11 cellular contexts compared by ENCODE assay signal in genomic region chr1:212525479-212526110, GRCh38.
DNase-seq lines count a peak whose midpoint lies in the region; ATAC-seq and TF ChIP-seq lines count a peak whose summit lies in the region.
"Had no signal": no experiment of that assay in that cellular context is flagged by ENCODE, and none has a peak within 500 bp of the region (broad histone marks: within the 10 kb centered on the region; RNA-seq: fewer than 3 reads in every experiment).

No MANE protein-coding gene starts in this region.

- no peak overlapping the region for H3K4me3 ChIP-seq in AG04450 (ENCODE audit: low read depth, low read length)
- H3K4me3 ChIP-seq in adipocyte (ENCODE audit: low read length): no peak overlapping the region
- no peak overlapping the region for H3K4me3 ChIP-seq in spleen
- H3K4me3 ChIP-seq in ascending aorta: no peak overlapping the region

- peaks cover 19% of the 10 kb centered on the region for H3K27me3 ChIP-seq in AG04450 (ENCODE audit: control insufficient read depth, insufficient read depth, low read length)
- peaks cover 10% of the 10 kb centered on the region for H3K27me3 ChIP-seq in adipocyte (replicated peaks; ENCODE audit: control insufficient read depth, insufficient read depth, low read length)
- H3K27me3 ChIP-seq in spleen (replicated peaks in 1 of 7): peaks cover 0 to 9% (median 0%) of the 10 kb centered on the region in 7 donors
- no peaks in the 10 kb centered on the region for H3K27me3 ChIP-seq in ascending aorta

- no peak for TF ChIP-seq POLR2A in spleen (IDR thresholded peaks at IDR 0.05)

- H3K4me1 ChIP-seq in adipocyte (ENCODE audit: control insufficient read depth, insufficient read depth, low read length) (peaks cover 13% of the 10 kb centered on the region), spleen (no peaks in the 10 kb centered on the region), ascending aorta (no peaks in the 10 kb centered on the region)
- H3K4me1 ChIP-seq: parathyroid adenoma had no signal

- WGBS in spleen, 5 donors: 88 to 93% (median 90%) methylated on average over 7 of the region's 7 CpGs

- intact Hi-C loops in left ventricle myocardium superior (cut with micrococcal nuclease): no loop called here
- intact Hi-C loops in spleen (cut with DNase I; ENCODE audit: low total_unique reads): no loop called here
- intact Hi-C loops in ascending aorta (cut with DNase I): no loop called here

- DNase-seq in AG04450 (ENCODE audit: low read depth, low spot score) (no peak), LHCN-M2 (ENCODE audit: low read depth) (peak; percentile 58), adipocyte (ENCODE audit: low read depth) (peak; percentile 31), left ventricle myocardium superior (peak; percentile 61), spleen (no peak), hepatic stellate cell (ENCODE audit: low spot score) (no peak), ascending aorta (ENCODE audit: low spot score in 2 of 2) (no peak), iPS-NIHi7 (ENCODE audit: extremely low spot score) (no peak)
- DNase-seq: central memory CD4-positive, alpha-beta T cell; OCI-M1 had no signal

- no peak overlapping the region for H3K9ac ChIP-seq in adipocyte (ENCODE audit: low read length)
- H3K9ac ChIP-seq: parathyroid adenoma had no signal

- H3K36me3 ChIP-seq in adipocyte (ENCODE audit: control insufficient read depth, insufficient read depth, low read length, severe bottlenecking) (no peaks in the 10 kb centered on the region), spleen (no peaks in the 10 kb centered on the region), ascending aorta (no peaks in the 10 kb centered on the region)

- ATAC-seq in left ventricle myocardium superior: peak; percentile 97

- H3K9me3 ChIP-seq in AG04450 (ENCODE audit: control insufficient read depth, insufficient read depth, low read length) (no peaks in the 10 kb centered on the region), adipocyte (ENCODE audit: control insufficient read depth, low read length) (no peaks in the 10 kb centered on the region), spleen (no peaks in the 10 kb centered on the region), ascending aorta (no peaks in the 10 kb centered on the region)

- peak overlapping the region; percentile 2 for H3K27ac ChIP-seq in AG04450 (ENCODE audit: low read depth, low read length)
- no peak overlapping the region for H3K27ac ChIP-seq in spleen
- no peak overlapping the region for H3K27ac ChIP-seq in ascending aorta
- H3K27ac ChIP-seq: parathyroid adenoma had no signal

- CTCF ChIA-PET in AG04450 (lab: Charles Lee): no interaction called here

- POLR2A ChIA-PET in AG04450 (lab: Yijun Ruan, JAX): no interaction called here

- TF ChIP-seq CTCF in AG04450 (IDR thresholded peaks at IDR 0.05; ENCODE audit: low read depth, low read length) (no peak), spleen (IDR thresholded peaks at IDR 0.05 in 8 of 11, conservative IDR thresholded peaks at IDR 0.05 in 3 of 11) (no peak), ascending aorta (IDR thresholded peaks at IDR 0.05) (no peak)

Comparison
In these comparisons a context has a peak if more than half of its experiments do, and no peak if none do; other contexts are left out.
1. DNase-seq: peak in LHCN-M2 (single experiment), adipocyte (single experiment) and left ventricle myocardium superior (single experiment); none in AG04450 (single experiment), spleen (single experiment), hepatic stellate cell (single experiment), ascending aorta (0 of 2) and iPS-NIHi7 (single experiment).